22 cellular contexts compared by ENCODE assay signal in the genomic region with DNA sequence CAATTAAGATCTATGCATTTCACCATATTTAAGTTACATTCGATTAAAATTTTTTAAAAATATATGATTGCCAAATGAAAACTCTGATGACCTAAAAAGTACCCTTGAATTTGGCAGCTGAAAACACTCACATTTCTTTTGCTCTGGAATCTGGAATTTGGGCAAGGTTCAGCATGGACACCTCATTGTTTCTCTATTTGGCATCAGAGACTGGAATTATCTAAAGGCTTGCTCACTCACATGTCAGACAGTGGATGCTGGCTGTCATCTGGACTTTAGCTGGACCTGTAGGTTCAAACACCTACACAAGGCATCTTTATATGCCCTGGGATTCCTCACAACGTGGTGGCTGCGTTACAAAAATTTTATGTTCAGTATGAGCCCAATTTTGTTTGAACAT. TPM values are rescaled to one million over a fixed set of nuclear protein-coding genes. Genes with fewer than 3 reads are reported as not detected.
A peak's percentile ranks its signal among the peaks of the same experiment; 100 is the strongest.
DNase-seq lines count a peak whose midpoint lies in the region; ATAC-seq and TF ChIP-seq lines count a peak whose summit lies in the region.
"Had no signal": no experiment of that assay in that cellular context is flagged by ENCODE, and none has a peak within 500 bp of the region (broad histone marks: within the 10 kb centered on the region; RNA-seq: fewer than 3 reads in every experiment).

No MANE protein-coding gene starts in this region.

- H3K4me3 ChIP-seq in MG63 (no peak overlapping the region), trophoblast cell (ENCODE audit: low read depth, low read length) (no peak overlapping the region)
- H3K4me3 ChIP-seq: skin epidermis had no signal

- H3K18ac ChIP-seq in trophoblast cell (ENCODE audit: low read length): no peak overlapping the region

- H3K4me3 Mint-ChIP-seq in chondrocyte (ENCODE audit: unreplicated experiment): no peak overlapping the region
- H3K4me3 Mint-ChIP-seq: activated naive CD8-positive, alpha-beta T cell treated with anti-CD3 and anti-CD28 coated beads for 36 hours; mesothelial cell of epicardium; naive B cell; type B pancreatic cell had no signal

- H2AK5ac ChIP-seq in trophoblast cell (ENCODE audit: low read length): no peak overlapping the region

- no peaks in the 10 kb centered on the region for H3K79me2 ChIP-seq in trophoblast cell (ENCODE audit: control insufficient read depth, insufficient read depth, low read length, poor library complexity)

- no peak overlapping the region for H2BK5ac ChIP-seq in trophoblast cell (ENCODE audit: low read depth, low read length, poor library complexity)

- H3K36me3 ChIP-seq in MG63 (no peaks in the 10 kb centered on the region), trophoblast cell (ENCODE audit: control insufficient read depth in 1 of 2, insufficient read depth in 2 of 2, low read length in 2 of 2) (no peaks in the 10 kb centered on the region)

- H3K4me1 ChIP-seq in trophoblast cell (ENCODE audit: control insufficient read depth in 1 of 2, insufficient read depth in 2 of 2, low read length in 2 of 2): no peaks in the 10 kb centered on the region

- no peak overlapping the region for H3K9ac ChIP-seq in trophoblast cell (ENCODE audit: low read length)

- H3K27me3 ChIP-seq in MG63 (no peaks in the 10 kb centered on the region), trophoblast cell (ENCODE audit: insufficient read depth, low read length) (no peaks in the 10 kb centered on the region)

- no peak overlapping the region for H3K4ac ChIP-seq in trophoblast cell (ENCODE audit: low read depth, low read length)

- no CpG with 5 or more reads among the region's 3 CpGs for whole genome bisulfite sequencing in trophoblast cell (ENCODE audit: extremely low coverage, insufficient coverage, insufficient read length)

- no peak for ATAC-seq in HG02623 (IDR thresholded peaks at IDR 0.05; ENCODE audit: unreplicated experiment)
- ATAC-seq in HG03342 (IDR thresholded peaks at IDR 0.05; ENCODE audit: unreplicated experiment): no peak

- no peak overlapping the region for H4K91ac ChIP-seq in trophoblast cell (ENCODE audit: low read depth, low read length)

- H3K79me1 ChIP-seq in trophoblast cell (ENCODE audit: low read length): no peaks in the 10 kb centered on the region

- no peak overlapping the region for H2BK12ac ChIP-seq in trophoblast cell (ENCODE audit: low read length)

- H3K4me1 Mint-ChIP-seq in chondrocyte (ENCODE audit: low read depth): peaks cover 39% of the 10 kb centered on the region
- H3K4me1 Mint-ChIP-seq: activated naive CD8-positive, alpha-beta T cell treated with anti-CD3 and anti-CD28 coated beads for 36 hours had no signal

- DNase-seq in EL (peak; percentile 54), MG63 (peak; percentile 74), chondrocyte (ENCODE audit: low spot score) (no peak), trophoblast cell (peak; percentile 27 to 67), C1 segment of cervical spinal cord (lab: John Stamatoyannopoulos, UW) (no peak), COLO829 (ENCODE audit: low spot score) (no peak)
- DNase-seq: activated effector memory CD4-positive, alpha-beta T cell treated with anti-CD3 and anti-CD28 coated beads, Interleukin-2, amount 50 U/mL, for 16 hours; activated naive CD8-positive, alpha-beta T cell treated with anti-CD3 and anti-CD28 coated beads for 36 hours; activated T-cell treated with anti-CD3 and anti-CD28 coated beads, Interleukin-2, amount 50 U/mL, for 1 hour; head of caudate nucleus; KBM-7; kidney; naive B cell; NCI-H1417 treated with DMSO at 0.1 percent for 48 hours; NCI-H2081 treated with DMSO at 0.1 percent for 48 hours; NCI-H510A; nucleus accumbens had no signal

- H3K23ac ChIP-seq in trophoblast cell (ENCODE audit: low read length): no peak overlapping the region

- peak overlapping the region; percentile 54 for H3K27ac Mint-ChIP-seq in chondrocyte (ENCODE audit: unreplicated experiment)
- H3K27ac Mint-ChIP-seq: activated naive CD8-positive, alpha-beta T cell treated with anti-CD3 and anti-CD28 coated beads for 36 hours; mesothelial cell of epicardium; type B pancreatic cell had no signal

- no peak overlapping the region for H3K4me2 ChIP-seq in trophoblast cell (ENCODE audit: low read length)

- H3K9me3 Mint-ChIP-seq in chondrocyte (ENCODE audit: low read depth): no peaks in the 10 kb centered on the region
- H3K9me3 Mint-ChIP-seq: activated naive CD8-positive, alpha-beta T cell treated with anti-CD3 and anti-CD28 coated beads for 36 hours; mesothelial cell of epicardium; naive B cell had no signal

- no peak overlapping the region for H4K8ac ChIP-seq in trophoblast cell (ENCODE audit: low read depth, low read length)

- H3K27me3 Mint-ChIP-seq in chondrocyte (ENCODE audit: low read depth): no peaks in the 10 kb centered on the region
- H3K27me3 Mint-ChIP-seq: naive B cell, type B pancreatic cell had no signal

- no peak overlapping the region for H4K12ac ChIP-seq in trophoblast cell (ENCODE audit: low read depth, low read length)

- H3K27ac ChIP-seq in trophoblast cell (ENCODE audit: low read depth, low read length): no peak overlapping the region
- H3K27ac ChIP-seq: skin epidermis had no signal

- no peak for TF ChIP-seq CTCF in chondrocyte (IDR thresholded peaks at IDR 0.05)

- no peak overlapping the region for H3K14ac ChIP-seq in trophoblast cell (ENCODE audit: low read length)

- no peak overlapping the region for H2AFZ ChIP-seq in trophoblast cell (ENCODE audit: insufficient read depth, low read length, poor library complexity)

- no peaks in the 10 kb centered on the region for H3K9me3 ChIP-seq in MG63
- no peaks in the 10 kb centered on the region for H3K9me3 ChIP-seq in trophoblast cell (ENCODE audit: insufficient read depth, low read depth, low read length)

- H2BK120ac ChIP-seq in trophoblast cell (ENCODE audit: insufficient read depth, low read length, poor library complexity): no peak overlapping the region

- H3K36me3 Mint-ChIP-seq in chondrocyte (ENCODE audit: low read depth): no peaks in the 10 kb centered on the region
- H3K36me3 Mint-ChIP-seq: activated naive CD8-positive, alpha-beta T cell treated with anti-CD3 and anti-CD28 coated beads for 36 hours; mesothelial cell of epicardium; naive B cell; type B pancreatic cell had no signal

RNA-seq across cellular contexts. Expression of gene MBOAT2, which starts 16.1 kb away (rescaled TPM):
- total RNA-seq in MG63 (2014; rRNA removed; shearing (Covaris generic); ENCODE audit: low replicate concordance): 40.0 and 67.9 TPM in 2 replicates
- 34.4 to 40.2 TPM (median 35.6 TPM) in 3 replicates for total RNA-seq in chondrocyte
- 9.5 and 9.6 TPM in 2 replicates for polyA plus RNA-seq in trophoblast cell (2013)

Comparison
In these comparisons a context has a peak if more than half of its experiments do, and no peak if none do; other contexts are left out.
1. DNase-seq: peak in EL (single experiment), MG63 (single experiment) and trophoblast cell (2 of 2); none in chondrocyte (single experiment), C1 segment of cervical spinal cord (0 of 14) and COLO829 (single experiment).